In genomic region chr3:79651536-79652065, GRCh38 we compare ENCODE assay signal across 15 cellular contexts.
DNase-seq lines count a peak whose midpoint lies in the region; TF ChIP-seq lines count a peak whose summit lies in the region.
"Had no signal": no experiment of that assay in that cellular context is flagged by ENCODE, and none has a peak within 500 bp of the region (broad histone marks: within the 10 kb centered on the region; RNA-seq: fewer than 3 reads in every experiment).

No MANE protein-coding gene starts in this region.

- H3K27ac Mint-ChIP-seq in nephron progenitor cell: peak overlapping the region; percentile 12
- H3K27ac Mint-ChIP-seq: activated naive CD4-positive, alpha-beta T cell treated with anti-CD3 and anti-CD28 coated beads, Interleukin-2, amount 50 U/mL, for 72 hours; CD8-positive, alpha-beta T cell had no signal

- H3K79me2 ChIP-seq in SK-N-SH (ENCODE audit: insufficient read depth): no peaks in the 10 kb centered on the region

- POLR2A ChIA-PET in SK-N-SH (lab: Yijun Ruan, JAX): no interaction called here

- H3K9me3 Mint-ChIP-seq in nephron progenitor cell: no peaks in the 10 kb centered on the region
- H3K9me3 Mint-ChIP-seq: neural crest cell had no signal

- no peaks in the 10 kb centered on the region for H3K36me3 ChIP-seq in WERI-Rb-1
- no peaks in the 10 kb centered on the region for H3K36me3 ChIP-seq in SK-N-SH (replicated peaks in 1 of 2; ENCODE audit: control insufficient read depth in 1 of 2, insufficient read depth in 2 of 2, low read length in 1 of 2)
- H3K36me3 ChIP-seq: heart right ventricle had no signal

- no peaks in the 10 kb centered on the region for H3F3A ChIP-seq in SK-N-SH (replicated peaks; ENCODE audit: insufficient read depth)

- H3K4me3 ChIP-seq in WERI-Rb-1 (ENCODE audit: low read depth, low read length) (no peak overlapping the region), SK-N-SH (ENCODE audit: low read depth in 2 of 2, low read length in 1 of 2) (no peak overlapping the region)
- H3K4me3 ChIP-seq: heart right ventricle had no signal

- H3K27ac ChIP-seq in WERI-Rb-1: no peak overlapping the region
- no peak overlapping the region for H3K27ac ChIP-seq in SK-N-SH (ENCODE audit: low read depth in 2 of 2, low read length in 1 of 2)
- H3K27ac ChIP-seq: heart right ventricle had no signal

- H3K4me1 ChIP-seq in SK-N-SH (ENCODE audit: control insufficient read depth in 1 of 2, insufficient read depth in 2 of 2, low read depth in 1 of 2, low read length in 1 of 2): no peaks in the 10 kb centered on the region
- H3K4me1 ChIP-seq: heart right ventricle had no signal

- TF ChIP-seq EP300 in SK-N-SH (IDR thresholded peaks at IDR 0.05; ENCODE audit: borderline replicate concordance in 1 of 2, low read depth in 1 of 2, low read length in 1 of 2): no peak

- peaks cover 14% of the 10 kb centered on the region for H3K4me1 Mint-ChIP-seq in nephron progenitor cell
- H3K4me1 Mint-ChIP-seq: central memory CD8-positive, alpha-beta T cell had no signal

- no peak overlapping the region for H3K9ac ChIP-seq in SK-N-SH

- no peak overlapping the region for H3K4me3 Mint-ChIP-seq in nephron progenitor cell
- H3K4me3 Mint-ChIP-seq: CD8-positive, alpha-beta T cell; central memory CD8-positive, alpha-beta T cell; neural crest cell had no signal

- H3K4me2 ChIP-seq in SK-N-SH: no peak overlapping the region

- TF ChIP-seq CTCF in WERI-Rb-1 (IDR thresholded peaks at IDR 0.05; ENCODE audit: low read depth, low read length) (no peak), nephron progenitor cell (IDR thresholded peaks at IDR 0.05) (no peak), GM20000 (IDR thresholded peaks at IDR 0.05; ENCODE audit: extremely low read depth, missing control alignments) (no peak), SK-N-SH (IDR thresholded peaks at IDR 0.05) (no peak)

- H3K9me2 ChIP-seq in SK-N-SH: no peaks in the 10 kb centered on the region

- H4K20me1 ChIP-seq in SK-N-SH (ENCODE audit: insufficient read depth): no peaks in the 10 kb centered on the region

- TF ChIP-seq RAD21 in SK-N-SH (IDR thresholded peaks at IDR 0.05; ENCODE audit: low read length): no peak

- CTCF ChIA-PET in SK-N-SH (lab: Yijun Ruan, JAX): interaction anchor here (1.5 kb wide), 1 partner anchor 15 kb away, joined by 3 read pairs; no protein-coding TSS in a partner anchor

- DNase-seq in DMS153 (lab: John Stamatoyannopoulos, UW) (peak; percentile 10), NCI-H2081 treated with DMSO at 0.1 percent for 48 hours (lab: John Stamatoyannopoulos, UW) (peak; percentile 2), WERI-Rb-1 (peak; percentile 14), nephron progenitor cell (peak; percentile 70), GM20000 (ENCODE audit: low spot score) (no peak), SK-N-SH (no peak), 8988T (no peak), NCI-H1930 (lab: John Stamatoyannopoulos, UW) (no peak)
- DNase-seq: CD8-positive, alpha-beta T cell; erythroblast; heart right ventricle; left ventricle myocardium superior had no signal

- 45% methylated on average over 7 of the region's 7 CpGs for WGBS in SK-N-SH (ENCODE audit: low lambda C conversion rate)

- H3K27me3 Mint-ChIP-seq in nephron progenitor cell (ENCODE audit: low read depth, poor library complexity): peaks cover 3% of the 10 kb centered on the region
- H3K27me3 Mint-ChIP-seq: central memory CD8-positive, alpha-beta T cell had no signal

- H3K9me3 ChIP-seq in WERI-Rb-1 (ENCODE audit: severe bottlenecking): no peaks in the 10 kb centered on the region
- no peaks in the 10 kb centered on the region for H3K9me3 ChIP-seq in SK-N-SH

- no peaks in the 10 kb centered on the region for H3K27me3 ChIP-seq in WERI-Rb-1 (ENCODE audit: insufficient read depth, low read depth, severe bottlenecking)
- H3K27me3 ChIP-seq in SK-N-SH (ENCODE audit: insufficient read depth): no peaks in the 10 kb centered on the region
- H3K27me3 ChIP-seq: heart right ventricle had no signal

- no peaks in the 10 kb centered on the region for H3K36me3 Mint-ChIP-seq in nephron progenitor cell (ENCODE audit: low read depth)
- H3K36me3 Mint-ChIP-seq: activated naive CD4-positive, alpha-beta T cell treated with anti-CD3 and anti-CD28 coated beads, Interleukin-2, amount 50 U/mL, for 72 hours; CD8-positive, alpha-beta T cell had no signal

- H2AFZ ChIP-seq in SK-N-SH (ENCODE audit: low read depth): no peak overlapping the region

TF ChIP-seq in SK-N-SH, 30 proteins besides CTCF, POLR2A, EP300 and RAD21:
- TF ChIP-seq FOXJ3 (CRISPR knock-in tag; IDR thresholded peaks at IDR 0.05) (no peak), RCOR1 (IDR thresholded peaks at IDR 0.05; ENCODE audit: low read length) (no peak), NRF1 (IDR thresholded peaks at IDR 0.05; ENCODE audit: low read depth, low read length) (no peak), EZH2phosphoT487 (IDR thresholded peaks at IDR 0.05; ENCODE audit: borderline replicate concordance, low read depth) (no peak), USF2 (IDR thresholded peaks at IDR 0.05; ENCODE audit: borderline replicate concordance, low read depth, low read length) (no peak), TCF12 (IDR thresholded peaks at IDR 0.05) (no peak), POLR2AphosphoS5 (IDR thresholded peaks at IDR 0.05; ENCODE audit: low read depth, low read length) (no peak), RFX5 (IDR thresholded peaks at IDR 0.05; ENCODE audit: low read length) (no peak)
TF ChIP-seq in SK-N-SH: peak in this region for 0.

Comparison
In these comparisons a context has a peak if more than half of its experiments do, and no peak if none do; other contexts are left out.
1. DNase-seq: peak in DMS153 (single experiment), NCI-H2081 treated with DMSO at 0.1 percent for 48 hours (single experiment), WERI-Rb-1 (single experiment) and nephron progenitor cell (single experiment); none in GM20000 (single experiment), SK-N-SH (single experiment), 8988T (single experiment) and NCI-H1930 (0 of 2).